ENCODE assay signal across 8 cellular contexts in genomic region chr2:71530246-71530986, GRCh38.
DNase-seq lines count a peak whose midpoint lies in the region; ATAC-seq and TF ChIP-seq lines count a peak whose summit lies in the region.

No MANE protein-coding gene starts in this region.

- TF ChIP-seq CTCF in coronary artery (IDR thresholded peaks at IDR 0.05): peak; percentile 42
- peak; percentile 61 for TF ChIP-seq CTCF in lung (IDR thresholded peaks at IDR 0.05; ENCODE audit: control extremely low read depth, extremely low read depth)

- H3K27ac Mint-ChIP-seq in activated CD4-positive, alpha-beta T cell treated with anti-CD3 and anti-CD28 coated beads, Interleukin-2, amount 10 ng/mL, durations not matched to agents 7 days and 5 days: no peak overlapping the region

- no peaks in the 10 kb centered on the region for H3K36me3 Mint-ChIP-seq in activated CD4-positive, alpha-beta T cell treated with anti-CD3 and anti-CD28 coated beads, Interleukin-2, amount 10 ng/mL, durations not matched to agents 7 days and 5 days (ENCODE audit: low read depth)

- H3K9me3 Mint-ChIP-seq in activated CD4-positive, alpha-beta T cell treated with anti-CD3 and anti-CD28 coated beads, Interleukin-2, amount 10 ng/mL, durations not matched to agents 7 days and 5 days: no peaks in the 10 kb centered on the region

- no peak overlapping the region for H3K4me3 ChIP-seq in coronary artery
- H3K4me3 ChIP-seq in lung: no peak overlapping the region

- H3K4me1 Mint-ChIP-seq in activated CD4-positive, alpha-beta T cell treated with anti-CD3 and anti-CD28 coated beads, Interleukin-2, amount 10 ng/mL, durations not matched to agents 7 days and 5 days: peaks cover 1% of the 10 kb centered on the region

- no peak overlapping the region for H3K4me3 Mint-ChIP-seq in activated CD4-positive, alpha-beta T cell treated with anti-CD3 and anti-CD28 coated beads, Interleukin-2, amount 10 ng/mL, durations not matched to agents 7 days and 5 days

- POLR2A ChIA-PET in activated CD4-positive, alpha-beta T cell treated with anti-CD3 and anti-CD28 coated beads, Interleukin-2, amount 10 ng/mL, durations not matched to agents 7 days and 5 days (lab: Charles Lee): no interaction called here

- CTCF ChIA-PET in activated CD4-positive, alpha-beta T cell treated with anti-CD3 and anti-CD28 coated beads, Interleukin-2, amount 10 ng/mL, durations not matched to agents 7 days and 5 days (lab: Charles Lee): interaction anchor here (0.8 to 1.8 kb wide), 2 partner anchors 16 kb away, joined by 3 to 5 read pairs; no protein-coding TSS in a partner anchor

- no peaks in the 10 kb centered on the region for H3K27me3 ChIP-seq in lung (ENCODE audit: control insufficient read depth, insufficient read depth)

- ATAC-seq in HG02943 (IDR thresholded peaks at IDR 0.05; ENCODE audit: low read depth, unreplicated experiment): peak; percentile 70
- ATAC-seq in lung (ENCODE audit: insufficient read depth, low FRiP score): no peak
- no peak for ATAC-seq in GM21786 (IDR thresholded peaks at IDR 0.05; ENCODE audit: unreplicated experiment)
- ATAC-seq in HG02588 (IDR thresholded peaks at IDR 0.05; ENCODE audit: unreplicated experiment): no peak

- no peak overlapping the region for H3K27ac ChIP-seq in coronary artery
- no peak overlapping the region for H3K27ac ChIP-seq in lung (ENCODE audit: low read depth in 1 of 2, low read length in 1 of 2)

- DNase-seq in activated CD4-positive, alpha-beta T cell treated with anti-CD3 and anti-CD28 coated beads, Interleukin-2, amount 10 ng/mL, durations not matched to agents 7 days and 5 days: peak; percentile 24
- no peak for DNase-seq in activated CD4-positive, alpha-beta T cell treated with anti-CD3 and anti-CD28 coated beads, Interleukin-2, amount 50 U/mL, for 1 hour
- DNase-seq in OCI-M1 (lab: John Stamatoyannopoulos, UW): peak; percentile 64
- DNase-seq in coronary artery (ENCODE audit: low spot score): no peak
- no peak for DNase-seq in lung (ENCODE audit: low spot score)

- H3K27me3 Mint-ChIP-seq in activated CD4-positive, alpha-beta T cell treated with anti-CD3 and anti-CD28 coated beads, Interleukin-2, amount 10 ng/mL, durations not matched to agents 7 days and 5 days: peaks cover 8% of the 10 kb centered on the region

- no peaks in the 10 kb centered on the region for H3K9me3 ChIP-seq in lung (ENCODE audit: control insufficient read depth in 2 of 2, insufficient read depth in 1 of 2, low read length in 1 of 2)

- no peaks in the 10 kb centered on the region for H3K4me1 ChIP-seq in lung (ENCODE audit: control insufficient read depth in 2 of 2, insufficient read depth in 2 of 2, low read length in 2 of 2)

- WGBS in lung, 2 donors: 82% methylated on average over 13 of the region's 13 CpGs

- peaks cover 9 to 11% of the 10 kb centered on the region in 2 donors for H3K36me3 ChIP-seq in lung (ENCODE audit: control insufficient read depth in 2 of 2, insufficient read depth in 2 of 2, low read length in 2 of 2)

Comparison
In these comparisons a context has a peak if more than half of its experiments do, and no peak if none do; other contexts are left out.
1. DNase-seq: peak in activated CD4-positive, alpha-beta T cell treated with anti-CD3 and anti-CD28 coated beads, Interleukin-2, amount 10 ng/mL, durations not matched to agents 7 days and 5 days (single experiment) and OCI-M1 (single experiment); none in activated CD4-positive, alpha-beta T cell treated with anti-CD3 and anti-CD28 coated beads, Interleukin-2, amount 50 U/mL, for 1 hour (single experiment), coronary artery (single experiment) and lung (single experiment).